ENCODE assay signal across 13 cellular contexts in the genomic region with DNA sequence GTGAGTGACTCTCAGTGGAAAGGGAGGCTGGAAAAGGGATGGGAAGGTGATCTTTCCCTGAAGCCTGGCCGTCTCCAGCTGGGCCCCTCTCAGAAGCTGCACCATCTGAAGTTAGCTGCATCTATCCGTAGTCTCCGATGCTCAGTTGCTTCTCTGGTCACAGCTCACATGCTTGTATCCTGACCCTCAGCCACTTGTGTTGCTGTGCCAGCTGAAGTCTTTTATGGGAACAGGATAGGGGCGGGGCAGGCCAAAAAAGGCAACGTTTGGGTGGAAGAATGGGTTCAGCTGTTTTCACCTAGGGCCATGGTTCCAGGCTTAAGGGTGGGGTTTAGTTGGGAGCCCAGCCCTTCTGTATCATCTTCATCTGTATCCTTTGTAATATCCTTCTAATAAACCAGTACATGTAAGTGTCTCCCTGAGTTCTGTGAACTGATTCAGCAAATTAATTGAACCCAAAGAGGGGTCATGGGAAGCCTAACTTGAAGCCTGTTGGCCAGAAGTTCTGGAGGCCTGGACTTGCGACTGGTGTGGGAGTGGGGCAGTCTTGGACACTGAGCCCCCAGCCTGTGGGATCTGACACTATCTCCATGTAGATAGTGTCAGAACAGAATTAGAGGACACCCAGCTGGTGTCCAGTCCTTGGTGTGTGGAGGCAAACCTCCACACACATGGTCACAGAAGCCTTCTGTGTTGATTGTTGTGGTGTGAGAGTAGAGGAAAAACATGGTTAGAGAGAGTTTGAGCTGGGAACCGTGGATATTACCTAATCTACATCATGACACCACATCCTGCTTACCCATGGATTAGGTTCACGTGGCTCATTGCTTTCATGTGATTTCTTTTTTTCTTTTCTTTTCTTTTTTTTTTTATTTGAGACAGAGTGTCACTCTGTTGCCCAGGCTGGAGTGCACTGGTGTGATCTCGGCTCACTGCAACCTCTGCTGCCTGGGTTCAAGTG. TPM values are rescaled to one million over a fixed set of nuclear protein-coding genes. Genes with fewer than 3 reads are reported as not detected.
DNase-seq lines count a peak whose midpoint lies in the region; FAIRE-seq and TF ChIP-seq lines count a peak whose summit lies in the region.
"Had no signal": no experiment of that assay in that cellular context is flagged by ENCODE, and none has a peak within 500 bp of the region (broad histone marks: within the 10 kb centered on the region; RNA-seq: fewer than 3 reads in every experiment).

No MANE protein-coding gene starts in this region.

- POLR2A ChIA-PET in CD8-positive, alpha-beta memory T cell (lab: Charles Lee), result no interaction called here

- CTCF ChIA-PET in CD8-positive, alpha-beta memory T cell (lab: Charles Lee), result interaction anchor here (0.9 kb wide), 1 partner anchor 137 kb away, joined by 3 read pairs; no protein-coding TSS in a partner anchor

- H3K9me3 ChIP-seq in CD8-positive, alpha-beta memory T cell (ENCODE audit: low read length), result no peaks in the 10 kb centered on the region
- H3K9me3 ChIP-seq: thoracic aorta had no signal

- peaks cover 6 to 14% (median 14%) of the 10 kb centered on the region in 3 donors for H3K4me1 Mint-ChIP-seq in CD8-positive, alpha-beta memory T cell
- peaks cover 19% of the 10 kb centered on the region for H3K4me1 Mint-ChIP-seq in nephron progenitor cell

- H3K9me3 Mint-ChIP-seq in CD8-positive, alpha-beta memory T cell, result no peaks in the 10 kb centered on the region
- H3K9me3 Mint-ChIP-seq in nephron progenitor cell, result peaks cover 25% of the 10 kb centered on the region

- TF ChIP-seq CTCF in bronchial epithelial cell (IDR thresholded peaks at IDR 0.05; ENCODE audit: insufficient read depth, low read length, severe bottlenecking), result no peak
- TF ChIP-seq CTCF in nephron progenitor cell (IDR thresholded peaks at IDR 0.05), result no peak

- no peaks in the 10 kb centered on the region for H3K27me3 Mint-ChIP-seq in CD8-positive, alpha-beta memory T cell
- peaks cover 20% of the 10 kb centered on the region for H3K27me3 Mint-ChIP-seq in nephron progenitor cell (ENCODE audit: low read depth, poor library complexity)

- H3K4me3 ChIP-seq in CD8-positive, alpha-beta memory T cell (ENCODE audit: low read length), result no peak overlapping the region
- no peak overlapping the region for H3K4me3 ChIP-seq in Jurkat, Clone E6-1 (ENCODE audit: low read length)
- no peak overlapping the region for H3K4me3 ChIP-seq in bronchial epithelial cell (ENCODE audit: low read depth, low read length)
- H3K4me3 ChIP-seq: thoracic aorta had no signal

- peaks cover 31% of the 10 kb centered on the region for H3K4me1 ChIP-seq in CD8-positive, alpha-beta memory T cell (ENCODE audit: insufficient read depth, low read length)

- DNase-seq in CD8-positive, alpha-beta memory T cell, result peak in 2 of 5 donors; percentile 5 to 68
- peak; percentile 85 for DNase-seq in Jurkat, Clone E6-1 (ENCODE audit: low read depth, low spot score)
- DNase-seq in bronchial epithelial cell (ENCODE audit: low read depth) (peak; percentile 25), nephron progenitor cell (no peak), SHP77 (lab: John Stamatoyannopoulos, UW) (no peak), hippocampal formation (lab: John Stamatoyannopoulos, UW) (no peak), HuH-7 (ENCODE audit: low spot score) (no peak)
- DNase-seq: activated T-cell treated with anti-CD3 and anti-CD28 coated beads for 4 hours, NCI-H1092 treated with DMSO at 0.1 percent for 48 hours had no signal

- no peaks in the 10 kb centered on the region for H3K36me3 Mint-ChIP-seq in CD8-positive, alpha-beta memory T cell
- H3K36me3 Mint-ChIP-seq in nephron progenitor cell (ENCODE audit: low read depth), result no peaks in the 10 kb centered on the region
- H3K36me3 Mint-ChIP-seq: brain had no signal

- H3K27ac Mint-ChIP-seq in CD8-positive, alpha-beta memory T cell, result peak overlapping the region in 5 of 8 donors; percentile 6 to 68 (median 51)
- H3K27ac Mint-ChIP-seq in nephron progenitor cell, result peak overlapping the region; percentile 29

- no peak for FAIRE-seq in bronchial epithelial cell (lab: Jason Lieb, UNC)

- H3K36me3 ChIP-seq in CD8-positive, alpha-beta memory T cell (ENCODE audit: insufficient read depth, low read length), result no peaks in the 10 kb centered on the region
- H3K36me3 ChIP-seq in bronchial epithelial cell (ENCODE audit: control insufficient read depth, insufficient read depth, low read length), result no peaks in the 10 kb centered on the region
- H3K36me3 ChIP-seq: thoracic aorta had no signal

- H3K27me3 ChIP-seq in CD8-positive, alpha-beta memory T cell (ENCODE audit: insufficient read depth, low read length, poor library complexity, severe bottlenecking), result no peaks in the 10 kb centered on the region
- H3K27me3 ChIP-seq in bronchial epithelial cell (ENCODE audit: control insufficient read depth, insufficient read depth, low read length), result no peaks in the 10 kb centered on the region

- H3K27ac ChIP-seq in CD8-positive, alpha-beta memory T cell (ENCODE audit: low read depth, low read length), result no peak overlapping the region
- H3K27ac ChIP-seq: thoracic aorta had no signal

- no peak overlapping the region for H3K4me3 Mint-ChIP-seq in CD8-positive, alpha-beta memory T cell
- H3K4me3 Mint-ChIP-seq in nephron progenitor cell, result no peak overlapping the region
- H3K4me3 Mint-ChIP-seq: brain had no signal

RNA-seq across cellular contexts. Expression of a gene that starts 49.3 kb away (rescaled TPM):
- not detected for total RNA-seq in CD8-positive, alpha-beta memory T cell
- not detected for polyA plus RNA-seq in CD8-positive, alpha-beta memory T cell
- not detected for polyA plus RNA-seq in Jurkat, Clone E6-1 (2012; ENCODE audit: insufficient read depth, insufficient read length)
- under 0.01 TPM in 1 of 2 replicates, not detected in the other for total RNA-seq in bronchial epithelial cell
- total RNA-seq: NCI-H460, thoracic aorta had no signal
- polyA plus RNA-seq: esophagus had no signal

Comparison
In these comparisons a context has a peak if more than half of its experiments do, and no peak if none do; other contexts are left out.
1. DNase-seq: peak in Jurkat, Clone E6-1 (single experiment) and bronchial epithelial cell (single experiment); none in nephron progenitor cell (single experiment), SHP77 (0 of 2), hippocampal formation (0 of 2) and HuH-7 (single experiment).